In genomic region chr18:6807504-6808257, GRCh38 we compare ENCODE assay signal across 1 cellular context.
A peak's percentile ranks its signal among the peaks of the same experiment; 100 is the strongest.
TF ChIP-seq lines count a peak whose summit lies in the region.

No MANE protein-coding gene starts in this region.

TF ChIP-seq in HEK293, 187 proteins besides CTCF, POLR2A, EP300 and RAD21 (continued from another document):
- TF ChIP-seq ZNF341 (tag by site-specific recombination; IDR thresholded peaks at IDR 0.05; ENCODE audit: low read depth) (no peak), TRIM28 (IDR thresholded peaks at IDR 0.05; ENCODE audit: borderline replicate concordance, low read length) (no peak), ZNF776 (tag by site-specific recombination; IDR thresholded peaks at IDR 0.05; ENCODE audit: borderline replicate concordance) (no peak), RBAK (tag by site-specific recombination; IDR thresholded peaks at IDR 0.05) (no peak), ZIC2 (tag by site-specific recombination; IDR thresholded peaks at IDR 0.05) (peak; percentile 77), SP7 (tag by site-specific recombination; IDR thresholded peaks at IDR 0.05) (no peak), ZNF366 (tag by site-specific recombination; conservative IDR thresholded peaks at IDR 0.05) (no peak), ZNF792 (tag by site-specific recombination; IDR thresholded peaks at IDR 0.05) (no peak), ZNF211 (tag by site-specific recombination; IDR thresholded peaks at IDR 0.05; ENCODE audit: low read depth) (no peak), HOXD13 (CRISPR knock-in tag; IDR thresholded peaks at IDR 0.05; ENCODE audit: borderline replicate concordance) (no peak), FEZF1 (tag by site-specific recombination; IDR thresholded peaks at IDR 0.05) (peak; percentile 91), ZNF558 (tag by site-specific recombination; IDR thresholded peaks at IDR 0.05) (0 out of 2 replicates have a peak, but pooled peaks have one; percentile 21), ZNF184 (tag by site-specific recombination; IDR thresholded peaks at IDR 0.05) (no peak), ZNF610 (tag by site-specific recombination; IDR thresholded peaks at IDR 0.05; ENCODE audit: borderline replicate concordance) (no peak), GFI1B (tag by site-specific recombination; IDR thresholded peaks at IDR 0.05) (no peak), AEBP2 (tag by site-specific recombination; IDR thresholded peaks at IDR 0.05; ENCODE audit: borderline replicate concordance) (no peak), ZNF394 (tag by site-specific recombination; IDR thresholded peaks at IDR 0.05; ENCODE audit: borderline replicate concordance) (no peak), ZNF404 (tag by site-specific recombination; IDR thresholded peaks at IDR 0.05) (no peak), ZNF521 (tag by site-specific recombination; IDR thresholded peaks at IDR 0.05) (no peak), ZNF501 (tag by site-specific recombination; IDR thresholded peaks at IDR 0.05) (0 out of 2 replicates have a peak, but pooled peaks have one; percentile 29), SCRT2 (tag by site-specific recombination; IDR thresholded peaks at IDR 0.05) (no peak), ZNF530 (tag by site-specific recombination; IDR thresholded peaks at IDR 0.05; ENCODE audit: low read depth) (no peak), ZSCAN30 (tag by site-specific recombination; IDR thresholded peaks at IDR 0.05) (peak; percentile 50; the same call in 1 of the 2 replicates), SCRT1 (tag by site-specific recombination; IDR thresholded peaks at IDR 0.05; ENCODE audit: borderline replicate concordance) (peak; percentile 31; the same call in 1 of the 2 replicates), KLF16 (tag by site-specific recombination; IDR thresholded peaks at IDR 0.05) (no peak), MYNN (tag by site-specific recombination; IDR thresholded peaks at IDR 0.05; ENCODE audit: borderline replicate concordance) (no peak), ZNF664 (tag by site-specific recombination; IDR thresholded peaks at IDR 0.05) (peak; percentile 10; the same call in 1 of the 2 replicates), ZBTB17 (tag by site-specific recombination; IDR thresholded peaks at IDR 0.05) (peak; percentile 59), GLI2 (tag by site-specific recombination; IDR thresholded peaks at IDR 0.05; ENCODE audit: borderline replicate concordance, low read depth) (peak; percentile 12; the same call in 1 of the 2 replicates), ZNF2 (tag by site-specific recombination; IDR thresholded peaks at IDR 0.05) (0 out of 2 replicates have a peak, but pooled peaks have one; percentile 40), TCF7L2 (IDR thresholded peaks at IDR 0.05; ENCODE audit: borderline replicate concordance, low read depth, low read length) (no peak), PRDM6 (tag by site-specific recombination; IDR thresholded peaks at IDR 0.05) (peak; percentile 87), ZNF555 (tag by site-specific recombination; conservative IDR thresholded peaks at IDR 0.05) (no peak), ZNF248 (tag by site-specific recombination; IDR thresholded peaks at IDR 0.05) (no peak), ZNF529 (tag by site-specific recombination; IDR thresholded peaks at IDR 0.05; ENCODE audit: insufficient replicate concordance) (no peak), ZNF677 (tag by site-specific recombination; IDR thresholded peaks at IDR 0.05) (no peak), ZNF658 (tag by site-specific recombination; IDR thresholded peaks at IDR 0.05) (no peak)
- TF ChIP-seq, protein P1, sequence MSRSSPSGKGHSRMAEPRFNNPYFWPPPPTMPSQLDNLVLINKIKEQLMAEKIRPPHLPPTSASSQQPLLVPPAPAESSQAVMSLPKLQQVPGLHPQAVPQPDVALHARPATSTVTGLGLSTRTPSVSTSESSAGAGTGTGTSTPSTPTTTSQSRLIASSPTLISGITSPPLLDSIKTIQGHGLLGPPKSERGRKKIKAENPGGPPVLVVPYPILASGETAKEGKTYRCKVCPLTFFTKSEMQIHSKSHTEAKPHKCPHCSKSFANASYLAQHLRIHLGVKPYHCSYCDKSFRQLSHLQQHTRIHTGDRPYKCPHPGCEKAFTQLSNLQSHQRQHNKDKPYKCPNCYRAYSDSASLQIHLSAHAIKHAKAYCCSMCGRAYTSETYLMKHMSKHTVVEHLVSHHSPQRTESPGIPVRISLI (tag by site-specific recombination; IDR thresholded peaks at IDR 0.05) = no peak
- TF ChIP-seq, protein P2, sequence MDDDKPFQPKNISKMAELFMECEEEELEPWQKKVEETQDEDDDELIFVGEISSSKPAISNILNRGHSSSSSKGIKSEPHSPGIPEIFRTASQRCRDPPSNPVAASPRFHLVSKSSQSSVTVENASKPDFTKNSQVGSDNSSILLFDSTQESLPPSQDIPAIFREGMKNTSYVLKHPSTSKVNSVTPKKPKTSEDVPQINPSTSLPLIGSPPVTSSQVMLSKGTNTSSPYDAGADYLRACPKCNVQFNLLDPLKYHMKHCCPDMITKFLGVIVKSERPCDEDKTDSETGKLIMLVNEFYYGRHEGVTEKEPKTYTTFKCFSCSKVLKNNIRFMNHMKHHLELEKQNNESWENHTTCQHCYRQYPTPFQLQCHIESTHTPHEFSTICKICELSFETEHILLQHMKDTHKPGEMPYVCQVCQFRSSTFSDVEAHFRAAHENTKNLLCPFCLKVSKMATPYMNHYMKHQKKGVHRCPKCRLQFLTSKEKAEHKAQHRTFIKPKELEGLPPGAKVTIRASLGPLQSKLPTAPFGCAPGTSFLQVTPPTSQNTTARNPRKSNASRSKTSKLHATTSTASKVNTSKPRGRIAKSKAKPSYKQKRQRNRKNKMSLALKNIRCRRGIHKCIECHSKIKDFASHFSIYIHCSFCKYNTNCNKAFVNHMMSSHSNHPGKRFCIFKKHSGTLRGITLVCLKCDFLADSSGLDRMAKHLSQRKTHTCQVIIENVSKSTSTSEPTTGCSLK (tag by site-specific recombination; IDR thresholded peaks at IDR 0.05) = no peak
- TF ChIP-seq, protein P3, sequence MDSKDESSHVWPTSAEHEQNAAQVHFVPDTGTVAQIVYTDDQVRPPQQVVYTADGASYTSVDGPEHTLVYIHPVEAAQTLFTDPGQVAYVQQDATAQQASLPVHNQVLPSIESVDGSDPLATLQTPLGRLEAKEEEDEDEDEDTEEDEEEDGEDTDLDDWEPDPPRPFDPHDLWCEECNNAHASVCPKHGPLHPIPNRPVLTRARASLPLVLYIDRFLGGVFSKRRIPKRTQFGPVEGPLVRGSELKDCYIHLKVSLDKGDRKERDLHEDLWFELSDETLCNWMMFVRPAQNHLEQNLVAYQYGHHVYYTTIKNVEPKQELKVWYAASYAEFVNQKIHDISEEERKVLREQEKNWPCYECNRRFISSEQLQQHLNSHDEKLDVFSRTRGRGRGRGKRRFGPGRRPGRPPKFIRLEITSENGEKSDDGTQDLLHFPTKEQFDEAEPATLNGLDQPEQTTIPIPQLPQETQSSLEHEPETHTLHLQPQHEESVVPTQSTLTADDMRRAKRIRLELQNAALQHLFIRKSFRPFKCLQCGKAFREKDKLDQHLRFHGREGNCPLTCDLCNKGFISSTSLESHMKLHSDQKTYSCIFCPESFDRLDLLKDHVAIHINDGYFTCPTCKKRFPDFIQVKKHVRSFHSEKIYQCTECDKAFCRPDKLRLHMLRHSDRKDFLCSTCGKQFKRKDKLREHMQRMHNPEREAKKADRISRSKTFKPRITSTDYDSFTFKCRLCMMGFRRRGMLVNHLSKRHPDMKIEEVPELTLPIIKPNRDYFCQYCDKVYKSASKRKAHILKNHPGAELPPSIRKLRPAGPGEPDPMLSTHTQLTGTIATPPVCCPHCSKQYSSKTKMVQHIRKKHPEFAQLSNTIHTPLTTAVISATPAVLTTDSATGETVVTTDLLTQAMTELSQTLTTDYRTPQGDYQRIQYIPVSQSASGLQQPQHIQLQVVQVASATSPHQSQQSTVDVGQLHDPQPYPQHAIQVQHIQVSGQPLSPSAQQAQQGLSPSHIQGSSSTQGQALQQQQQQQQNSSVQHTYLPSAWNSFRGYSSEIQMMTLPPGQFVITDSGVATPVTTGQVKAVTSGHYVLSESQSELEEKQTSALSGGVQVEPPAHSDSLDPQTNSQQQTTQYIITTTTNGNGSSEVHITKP (tag by site-specific recombination; IDR thresholded peaks at IDR 0.05) = 0 out of 2 replicates have a peak, but pooled peaks have one; percentile 18
- TF ChIP-seq, protein P4, sequence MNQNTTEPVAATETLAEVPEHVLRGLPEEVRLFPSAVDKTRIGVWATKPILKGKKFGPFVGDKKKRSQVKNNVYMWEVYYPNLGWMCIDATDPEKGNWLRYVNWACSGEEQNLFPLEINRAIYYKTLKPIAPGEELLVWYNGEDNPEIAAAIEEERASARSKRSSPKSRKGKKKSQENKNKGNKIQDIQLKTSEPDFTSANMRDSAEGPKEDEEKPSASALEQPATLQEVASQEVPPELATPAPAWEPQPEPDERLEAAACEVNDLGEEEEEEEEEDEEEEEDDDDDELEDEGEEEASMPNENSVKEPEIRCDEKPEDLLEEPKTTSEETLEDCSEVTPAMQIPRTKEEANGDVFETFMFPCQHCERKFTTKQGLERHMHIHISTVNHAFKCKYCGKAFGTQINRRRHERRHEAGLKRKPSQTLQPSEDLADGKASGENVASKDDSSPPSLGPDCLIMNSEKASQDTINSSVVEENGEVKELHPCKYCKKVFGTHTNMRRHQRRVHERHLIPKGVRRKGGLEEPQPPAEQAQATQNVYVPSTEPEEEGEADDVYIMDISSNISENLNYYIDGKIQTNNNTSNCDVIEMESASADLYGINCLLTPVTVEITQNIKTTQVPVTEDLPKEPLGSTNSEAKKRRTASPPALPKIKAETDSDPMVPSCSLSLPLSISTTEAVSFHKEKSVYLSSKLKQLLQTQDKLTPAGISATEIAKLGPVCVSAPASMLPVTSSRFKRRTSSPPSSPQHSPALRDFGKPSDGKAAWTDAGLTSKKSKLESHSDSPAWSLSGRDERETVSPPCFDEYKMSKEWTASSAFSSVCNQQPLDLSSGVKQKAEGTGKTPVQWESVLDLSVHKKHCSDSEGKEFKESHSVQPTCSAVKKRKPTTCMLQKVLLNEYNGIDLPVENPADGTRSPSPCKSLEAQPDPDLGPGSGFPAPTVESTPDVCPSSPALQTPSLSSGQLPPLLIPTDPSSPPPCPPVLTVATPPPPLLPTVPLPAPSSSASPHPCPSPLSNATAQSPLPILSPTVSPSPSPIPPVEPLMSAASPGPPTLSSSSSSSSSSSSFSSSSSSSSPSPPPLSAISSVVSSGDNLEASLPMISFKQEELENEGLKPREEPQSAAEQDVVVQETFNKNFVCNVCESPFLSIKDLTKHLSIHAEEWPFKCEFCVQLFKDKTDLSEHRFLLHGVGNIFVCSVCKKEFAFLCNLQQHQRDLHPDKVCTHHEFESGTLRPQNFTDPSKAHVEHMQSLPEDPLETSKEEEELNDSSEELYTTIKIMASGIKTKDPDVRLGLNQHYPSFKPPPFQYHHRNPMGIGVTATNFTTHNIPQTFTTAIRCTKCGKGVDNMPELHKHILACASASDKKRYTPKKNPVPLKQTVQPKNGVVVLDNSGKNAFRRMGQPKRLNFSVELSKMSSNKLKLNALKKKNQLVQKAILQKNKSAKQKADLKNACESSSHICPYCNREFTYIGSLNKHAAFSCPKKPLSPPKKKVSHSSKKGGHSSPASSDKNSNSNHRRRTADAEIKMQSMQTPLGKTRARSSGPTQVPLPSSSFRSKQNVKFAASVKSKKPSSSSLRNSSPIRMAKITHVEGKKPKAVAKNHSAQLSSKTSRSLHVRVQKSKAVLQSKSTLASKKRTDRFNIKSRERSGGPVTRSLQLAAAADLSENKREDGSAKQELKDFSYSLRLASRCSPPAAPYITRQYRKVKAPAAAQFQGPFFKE (tag by site-specific recombination; IDR thresholded peaks at IDR 0.05; ENCODE audit: borderline replicate concordance) = no peak
